Comparison of ENCODE assay signal across 1 cellular context in the genomic region with DNA sequence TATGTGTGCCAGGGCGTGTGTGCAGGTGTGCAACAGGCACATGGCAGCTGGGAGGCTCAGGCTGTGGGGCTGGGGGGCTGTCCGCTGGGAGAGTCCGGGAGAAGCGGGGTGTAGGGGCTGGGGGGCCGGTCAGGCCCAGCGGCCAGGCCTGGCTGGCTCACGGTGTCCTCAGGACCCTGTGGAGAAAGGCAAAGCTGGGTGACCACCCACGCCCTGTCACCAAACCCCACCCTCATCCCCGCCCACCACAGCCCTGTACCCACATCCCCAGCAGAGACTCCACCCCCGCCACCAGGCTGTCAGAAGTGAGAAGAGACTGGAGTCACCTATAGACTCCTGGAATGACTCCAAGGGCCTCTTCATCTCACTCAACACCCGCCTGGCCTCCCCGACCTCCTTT.
TF ChIP-seq lines count a peak whose summit lies in the region.

No MANE protein-coding gene starts in this region.

TF ChIP-seq in liver, 16 proteins besides CTCF, POLR2A, EP300 and RAD21:
- TF ChIP-seq, protein P1, sequence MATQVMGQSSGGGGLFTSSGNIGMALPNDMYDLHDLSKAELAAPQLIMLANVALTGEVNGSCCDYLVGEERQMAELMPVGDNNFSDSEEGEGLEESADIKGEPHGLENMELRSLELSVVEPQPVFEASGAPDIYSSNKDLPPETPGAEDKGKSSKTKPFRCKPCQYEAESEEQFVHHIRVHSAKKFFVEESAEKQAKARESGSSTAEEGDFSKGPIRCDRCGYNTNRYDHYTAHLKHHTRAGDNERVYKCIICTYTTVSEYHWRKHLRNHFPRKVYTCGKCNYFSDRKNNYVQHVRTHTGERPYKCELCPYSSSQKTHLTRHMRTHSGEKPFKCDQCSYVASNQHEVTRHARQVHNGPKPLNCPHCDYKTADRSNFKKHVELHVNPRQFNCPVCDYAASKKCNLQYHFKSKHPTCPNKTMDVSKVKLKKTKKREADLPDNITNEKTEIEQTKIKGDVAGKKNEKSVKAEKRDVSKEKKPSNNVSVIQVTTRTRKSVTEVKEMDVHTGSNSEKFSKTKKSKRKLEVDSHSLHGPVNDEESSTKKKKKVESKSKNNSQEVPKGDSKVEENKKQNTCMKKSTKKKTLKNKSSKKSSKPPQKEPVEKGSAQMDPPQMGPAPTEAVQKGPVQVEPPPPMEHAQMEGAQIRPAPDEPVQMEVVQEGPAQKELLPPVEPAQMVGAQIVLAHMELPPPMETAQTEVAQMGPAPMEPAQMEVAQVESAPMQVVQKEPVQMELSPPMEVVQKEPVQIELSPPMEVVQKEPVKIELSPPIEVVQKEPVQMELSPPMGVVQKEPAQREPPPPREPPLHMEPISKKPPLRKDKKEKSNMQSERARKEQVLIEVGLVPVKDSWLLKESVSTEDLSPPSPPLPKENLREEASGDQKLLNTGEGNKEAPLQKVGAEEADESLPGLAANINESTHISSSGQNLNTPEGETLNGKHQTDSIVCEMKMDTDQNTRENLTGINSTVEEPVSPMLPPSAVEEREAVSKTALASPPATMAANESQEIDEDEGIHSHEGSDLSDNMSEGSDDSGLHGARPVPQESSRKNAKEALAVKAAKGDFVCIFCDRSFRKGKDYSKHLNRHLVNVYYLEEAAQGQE (IDR thresholded peaks at IDR 0.05): no peak
- TF ChIP-seq FOXA1 (IDR thresholded peaks at IDR 0.05): no peak
